1 cellular context compared by ENCODE assay signal in genomic region chr11:96607890-96608558, GRCh38.
TF ChIP-seq lines count a peak whose summit lies in the region.

No MANE protein-coding gene starts in this region.

TF ChIP-seq in SK-N-SH, 30 proteins besides CTCF, POLR2A, EP300 and RAD21 (continued from another document):
- TF ChIP-seq ZBTB33 (IDR thresholded peaks at IDR 0.05; ENCODE audit: borderline replicate concordance, low read depth) (no peak), REST (IDR thresholded peaks at IDR 0.05; ENCODE audit: low read depth, low read length) (no peak), FOSL2 (IDR thresholded peaks at IDR 0.05; ENCODE audit: borderline replicate concordance, low read depth) (no peak), NFIC (IDR thresholded peaks at IDR 0.05; ENCODE audit: borderline replicate concordance) (no peak), IRF3 (IDR thresholded peaks at IDR 0.05; ENCODE audit: low read depth, low read length) (no peak), YY1 (IDR thresholded peaks at IDR 0.05; ENCODE audit: low read depth) (no peak), ELF1 (IDR thresholded peaks at IDR 0.05) (no peak), USF2 (IDR thresholded peaks at IDR 0.05; ENCODE audit: borderline replicate concordance, low read depth, low read length) (no peak), RXRA (IDR thresholded peaks at IDR 0.05; ENCODE audit: borderline replicate concordance, low read depth) (no peak), GABPA (IDR thresholded peaks at IDR 0.05; ENCODE audit: low read depth) (no peak)
